Comparison of ENCODE assay signal across 31 cellular contexts in the genomic region with DNA sequence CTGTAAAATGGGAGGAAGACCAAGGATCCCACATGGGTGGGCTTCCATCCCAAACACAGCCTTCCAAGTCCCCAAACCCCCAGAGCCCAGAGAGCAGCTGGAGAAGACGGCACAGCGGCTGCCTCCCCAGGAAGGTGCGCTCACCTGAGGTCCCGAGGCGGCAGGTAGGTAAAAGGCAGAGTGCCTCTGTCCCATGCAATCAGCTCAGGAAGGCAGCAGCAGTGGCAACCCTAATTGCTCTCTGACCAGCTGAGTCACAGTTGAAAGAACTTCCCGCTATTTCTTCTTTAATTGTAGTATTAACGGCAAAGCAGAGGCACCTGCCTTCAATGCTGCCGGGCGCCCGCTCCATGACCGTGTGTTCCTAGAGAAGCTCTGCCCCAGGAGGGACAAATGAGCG.
"Had no signal": no experiment of that assay in that cellular context is flagged by ENCODE, and none has a peak within 500 bp of the region (broad histone marks: within the 10 kb centered on the region; RNA-seq: fewer than 3 reads in every experiment).

No MANE protein-coding gene starts in this region.

- H3K27me3 Mint-ChIP-seq: natural killer cell treated with Interleukin-12 subunit alpha and Interleukin-12 subunit beta and Interleukin-15 and Interleukin-18, amount 100 ng/mL, for 72 hours; stimulated activated naive CD8-positive, alpha-beta T cell treated with anti-CD3 and anti-CD28 coated beads, Interleukin-15, amount 100 ng/mL, for 72 hours had no signal

- H3K4me3 ChIP-seq: dorsolateral prefrontal cortex, esophagus muscularis mucosa, heart right ventricle, left ventricle myocardium inferior, lower lobe of right lung, mucosa of descending colon, pancreas, right lobe of liver, smooth muscle cell, suprapubic skin, transverse colon, vagina had no signal

- H3K4me1 ChIP-seq: esophagus muscularis mucosa, foreskin keratinocyte, heart right ventricle, left ventricle myocardium inferior, lower lobe of right lung, pancreas, right lobe of liver, suprapubic skin, transverse colon, vagina had no signal

- H3K9me3 Mint-ChIP-seq: memory B cell; mesothelial cell of epicardium; natural killer cell treated with Interleukin-12 subunit alpha and Interleukin-12 subunit beta and Interleukin-15 and Interleukin-18, amount 100 ng/mL, for 72 hours; neural crest cell; stimulated activated naive CD8-positive, alpha-beta T cell treated with anti-CD3 and anti-CD28 coated beads, Interleukin-15, amount 100 ng/mL, for 72 hours had no signal

- H3K27ac Mint-ChIP-seq: memory B cell; mesothelial cell of epicardium; naive B cell; natural killer cell treated with Interleukin-12 subunit alpha and Interleukin-12 subunit beta and Interleukin-15 and Interleukin-18, amount 100 ng/mL, for 72 hours had no signal

- H3K4me3 Mint-ChIP-seq: memory B cell; mesothelial cell of epicardium; naive B cell; natural killer cell treated with Interleukin-12 subunit alpha and Interleukin-12 subunit beta and Interleukin-15 and Interleukin-18, amount 100 ng/mL, for 72 hours; neural crest cell; stimulated activated naive CD8-positive, alpha-beta T cell treated with anti-CD3 and anti-CD28 coated beads, Interleukin-15, amount 100 ng/mL, for 72 hours had no signal

- H3K27ac ChIP-seq: dorsolateral prefrontal cortex, esophagus muscularis mucosa, foreskin keratinocyte, heart right ventricle, left ventricle myocardium inferior, lower lobe of right lung, neutrophil, pancreas, right lobe of liver, suprapubic skin, transverse colon, vagina had no signal

- H3K9me3 ChIP-seq: esophagus muscularis mucosa, heart right ventricle, left ventricle myocardium inferior, lower lobe of right lung, mucosa of descending colon, neutrophil, pancreas, right lobe of liver, suprapubic skin, transverse colon, vagina had no signal

- DNase-seq: cortex of kidney; effector CD8-positive, alpha-beta T cell; foreskin keratinocyte; glutamatergic neuron; heart right ventricle; hippocampal formation; kidney glomerular epithelial cell; left colon; left ventricle myocardium inferior; lower lobe of right lung; mucosa of descending colon; naive B cell; right lobe of liver; stimulated activated CD4-positive, alpha-beta T cell treated with anti-CD3 and anti-CD28 coated beads, Interleukin-12 subunit alpha, Interleukin-12 subunit beta, amount 100 ng/mL, for 4 hours; stimulated activated CD4-positive, alpha-beta T cell treated with anti-CD3 and anti-CD28 coated beads, Interleukin-1b, Interleukin-23, amount 100 ng/mL, for 48 hours; stimulated activated CD4-positive, alpha-beta T cell treated with anti-CD3 and anti-CD28 coated beads, Interleukin-4, amount 100 ng/mL, for 1 hour; stimulated activated CD8-positive, alpha-beta memory T cell treated with anti-CD3 and anti-CD28 coated beads, Interleukin-4, amount 100 ng/mL, for 48 hours; stimulated activated naive CD4-positive, alpha-beta T cell; stimulated activated naive CD8-positive, alpha-beta T cell treated with anti-CD3 and anti-CD28 coated beads, Interleukin-15, amount 100 ng/mL, for 72 hours; transverse colon had no signal

- H3K4me2 ChIP-seq: smooth muscle cell had no signal

- H3K36me3 Mint-ChIP-seq: memory B cell; mesothelial cell of epicardium; naive B cell; natural killer cell treated with Interleukin-12 subunit alpha and Interleukin-12 subunit beta and Interleukin-15 and Interleukin-18, amount 100 ng/mL, for 72 hours had no signal

- H3K4me1 Mint-ChIP-seq: naive B cell; neural crest cell; stimulated activated naive CD8-positive, alpha-beta T cell treated with anti-CD3 and anti-CD28 coated beads, Interleukin-15, amount 100 ng/mL, for 72 hours had no signal

- H3K36me3 ChIP-seq: esophagus muscularis mucosa, heart right ventricle, left ventricle myocardium inferior, lower lobe of right lung, neutrophil, pancreas, right lobe of liver, suprapubic skin, transverse colon, vagina had no signal
